Comparison of ENCODE assay signal across 8 cellular contexts in the genomic region with DNA sequence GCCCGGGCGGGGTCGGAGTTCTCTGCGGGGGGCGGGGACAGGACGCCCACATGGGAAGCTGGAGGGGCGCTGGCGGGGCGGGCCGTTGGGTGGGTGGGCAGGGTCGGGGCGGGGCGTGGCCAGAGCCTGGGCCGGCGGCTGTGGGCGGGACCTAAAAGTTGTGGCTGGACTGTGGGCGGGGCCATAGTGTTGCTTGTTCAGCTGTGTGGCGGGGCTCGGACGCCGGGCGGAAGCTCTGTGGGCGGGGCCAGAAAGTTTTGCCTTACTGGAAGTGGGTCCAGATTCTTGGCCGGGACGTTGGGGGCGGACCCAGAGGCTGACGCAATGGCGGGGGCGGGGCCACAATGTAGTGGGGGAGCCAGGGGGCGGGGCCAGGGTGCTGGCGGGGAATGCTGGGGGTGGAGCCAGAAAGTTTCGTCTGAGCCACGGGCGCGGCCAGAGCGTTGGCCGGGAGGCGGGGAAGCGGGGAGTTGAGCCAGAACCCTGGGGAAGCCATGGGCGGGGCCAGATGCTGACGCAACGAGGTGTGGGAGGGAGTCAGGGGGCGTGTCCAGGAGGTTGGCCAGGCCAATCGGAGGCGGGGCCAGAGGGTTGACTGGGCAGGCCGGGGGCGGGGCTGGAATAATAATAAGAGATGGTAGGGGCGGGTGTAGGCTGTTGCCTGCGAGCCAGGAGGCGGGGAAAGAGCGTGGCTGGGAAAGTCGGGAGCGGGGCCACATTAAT. TPM values are rescaled to one million over a fixed set of nuclear protein-coding genes. Genes with fewer than 3 reads are reported as not detected.
A peak's percentile ranks its signal among the peaks of the same experiment; 100 is the strongest.
DNase-seq lines count a peak whose midpoint lies in the region; ATAC-seq and TF ChIP-seq lines count a peak whose summit lies in the region.

No MANE protein-coding gene starts in this region.

- H3K27me3 Mint-ChIP-seq in activated CD4-positive, alpha-beta memory T cell treated with anti-CD3 and anti-CD28 coated beads for 36 hours = no peaks in the 10 kb centered on the region

- peaks cover 0 to 30% (median 12%) of the 10 kb centered on the region in 4 donors for H3K36me3 ChIP-seq in right lobe of liver

- TF ChIP-seq POLR2A in right lobe of liver (IDR thresholded peaks at IDR 0.05) = no peak

- 0% methylated on average over 32 of the region's 53 CpGs for WGBS in right lobe of liver (ENCODE audit: insufficient coverage, low coverage, low lambda C conversion rate, missing lambda C conversion rate)

- DNase-seq in HK-2 (ENCODE audit: unreplicated experiment) (peak; percentile 100), NCI-H82 (lab: John Stamatoyannopoulos, UW) (peak; percentile 100), dermis microvascular lymphatic vessel endothelial cell (ENCODE audit: low read depth in 2 of 2) (peak; percentile 95 to 99), right lobe of liver (peak; percentile 100)
- peak; percentile 100 for DNase-seq in activated CD4-positive, alpha-beta memory T cell treated with anti-CD3 and anti-CD28 coated beads for 36 hours
- DNase-seq in stimulated activated CD4-positive, alpha-beta T cell treated with anti-CD3 and anti-CD28 coated beads, Interleukin-4, amount 100 ng/mL, for 1 hour = peak; percentile 99

- peak overlapping the region; percentile 93 for H3K27ac ChIP-seq in C4-2B
- H3K27ac ChIP-seq in right lobe of liver = peak overlapping the region; percentile 86 to 88 (median 87)

- TF ChIP-seq CTCF in C4-2B (conservative IDR thresholded peaks at IDR 0.05) = no peak
- TF ChIP-seq CTCF in right lobe of liver (IDR thresholded peaks at IDR 0.05) = no peak

- H3K9me3 Mint-ChIP-seq in activated CD4-positive, alpha-beta memory T cell treated with anti-CD3 and anti-CD28 coated beads for 36 hours = no peaks in the 10 kb centered on the region

- peak overlapping the region; percentile 98 for H3K27ac Mint-ChIP-seq in activated CD4-positive, alpha-beta memory T cell treated with anti-CD3 and anti-CD28 coated beads for 36 hours

- H3K4me1 ChIP-seq in right lobe of liver = peaks cover 0 to 17% (median 12%) of the 10 kb centered on the region in 4 donors

- H3K36me3 Mint-ChIP-seq in activated CD4-positive, alpha-beta memory T cell treated with anti-CD3 and anti-CD28 coated beads for 36 hours = peaks cover 33% of the 10 kb centered on the region

- CTCF ChIA-PET in activated CD4-positive, alpha-beta memory T cell treated with anti-CD3 and anti-CD28 coated beads for 36 hours (lab: Charles Lee) = interaction anchor here (0.6 to 6.0 kb wide), 8 partner anchors 11 to 227 kb away, joined by 3 to 94 read pairs (median 5); partner anchors contain the start of genes DHX34 and KPTN

- H3K4me3 ChIP-seq in right lobe of liver = peak overlapping the region; percentile 43 to 62 (median 58)

- H3K27me3 ChIP-seq in right lobe of liver = no peaks in the 10 kb centered on the region

- H3K9me3 ChIP-seq in right lobe of liver = no peaks in the 10 kb centered on the region

- intact Hi-C loops in activated CD4-positive, alpha-beta memory T cell treated with anti-CD3 and anti-CD28 coated beads for 36 hours (cut with micrococcal nuclease) = loop anchor here (1.0 to 5.0 kb wide), 8 partner anchors 14 to 540 kb away; partner anchors contain the start of genes ARHGAP35, BICRA, INAFM1 and PRKD2
- intact Hi-C loops in right lobe of liver (cut with DNase I) = no loop called here

- peak overlapping the region; percentile 90 for H3K4me3 Mint-ChIP-seq in activated CD4-positive, alpha-beta memory T cell treated with anti-CD3 and anti-CD28 coated beads for 36 hours

- POLR2A ChIA-PET in activated CD4-positive, alpha-beta memory T cell treated with anti-CD3 and anti-CD28 coated beads for 36 hours (lab: Charles Lee) = interaction anchor here (0.6 to 2.6 kb wide), 15 partner anchors 12 to 1362 kb away, joined by 3 to 38 read pairs (median 4); partner anchors contain the start of genes INAFM1, RPL18, SLC1A5 and SPHK2

- ATAC-seq in GM19455 (IDR thresholded peaks at IDR 0.05; ENCODE audit: unreplicated experiment) (peak; percentile 72), right lobe of liver (peak; percentile 79 to 88 (median 84))

- peaks cover 32% of the 10 kb centered on the region for H3K4me1 Mint-ChIP-seq in activated CD4-positive, alpha-beta memory T cell treated with anti-CD3 and anti-CD28 coated beads for 36 hours (ENCODE audit: low read depth)

RNA-seq across cellular contexts. Expression of gene CCDC9, which starts 0.5 kb away (rescaled TPM):
- 10 to 100 TPM; 32.7 to 39.1 TPM for total RNA-seq in activated CD4-positive, alpha-beta memory T cell treated with anti-CD3 and anti-CD28 coated beads for 36 hours
- total RNA-seq in dermis microvascular lymphatic vessel endothelial cell (2.3 and 4.4 TPM in 2 replicates), right lobe of liver (10 to 100 TPM in 2 of 6 experiments, 1 to 10 TPM in 4; 5.8 to 15.1 (median 9.1) TPM)

RNA-seq across cellular contexts. Expression of gene INAFM1, which starts 17.8 kb away (rescaled TPM):
- total RNA-seq in activated CD4-positive, alpha-beta memory T cell treated with anti-CD3 and anti-CD28 coated beads for 36 hours = 10 to 100 TPM; 12.4 to 13.7 TPM
- 0.51 and 0.89 TPM in 2 replicates for total RNA-seq in dermis microvascular lymphatic vessel endothelial cell
- total RNA-seq in right lobe of liver = 1 to 10 TPM; 2.2 to 5.8 (median 4.4) TPM

RNA-seq across cellular contexts. Expression of gene BBC3, which starts 25.9 kb away (rescaled TPM):
- 10 to 100 TPM; 13.8 to 14.6 TPM for total RNA-seq in activated CD4-positive, alpha-beta memory T cell treated with anti-CD3 and anti-CD28 coated beads for 36 hours
- 15.0 and 17.3 TPM in 2 replicates for total RNA-seq in dermis microvascular lymphatic vessel endothelial cell
- 1 to 10 TPM; 1.8 to 8.0 (median 3.1) TPM for total RNA-seq in right lobe of liver

RNA-seq across cellular contexts. Expression of gene C5AR1, which starts 52.8 kb away (rescaled TPM):
- total RNA-seq in activated CD4-positive, alpha-beta memory T cell treated with anti-CD3 and anti-CD28 coated beads for 36 hours = under 1 TPM in 1 of 2 experiments, not detected in 1; 0.48 TPM
- total RNA-seq in dermis microvascular lymphatic vessel endothelial cell (not detected in 2 replicates), right lobe of liver (10 to 100 TPM in 1 of 6 experiments, 1 to 10 TPM in 5; 3.3 to 19.8 (median 5.9) TPM)

Comparison
In these comparisons a context has a peak if more than half of its experiments do, and no peak if none do; other contexts are left out.
1. Peak in every context shown above with its lines: DNase-seq, ATAC-seq, H3K4me3 ChIP-seq and H3K27ac ChIP-seq.